23 cellular contexts compared by ENCODE assay signal in the genomic region with DNA sequence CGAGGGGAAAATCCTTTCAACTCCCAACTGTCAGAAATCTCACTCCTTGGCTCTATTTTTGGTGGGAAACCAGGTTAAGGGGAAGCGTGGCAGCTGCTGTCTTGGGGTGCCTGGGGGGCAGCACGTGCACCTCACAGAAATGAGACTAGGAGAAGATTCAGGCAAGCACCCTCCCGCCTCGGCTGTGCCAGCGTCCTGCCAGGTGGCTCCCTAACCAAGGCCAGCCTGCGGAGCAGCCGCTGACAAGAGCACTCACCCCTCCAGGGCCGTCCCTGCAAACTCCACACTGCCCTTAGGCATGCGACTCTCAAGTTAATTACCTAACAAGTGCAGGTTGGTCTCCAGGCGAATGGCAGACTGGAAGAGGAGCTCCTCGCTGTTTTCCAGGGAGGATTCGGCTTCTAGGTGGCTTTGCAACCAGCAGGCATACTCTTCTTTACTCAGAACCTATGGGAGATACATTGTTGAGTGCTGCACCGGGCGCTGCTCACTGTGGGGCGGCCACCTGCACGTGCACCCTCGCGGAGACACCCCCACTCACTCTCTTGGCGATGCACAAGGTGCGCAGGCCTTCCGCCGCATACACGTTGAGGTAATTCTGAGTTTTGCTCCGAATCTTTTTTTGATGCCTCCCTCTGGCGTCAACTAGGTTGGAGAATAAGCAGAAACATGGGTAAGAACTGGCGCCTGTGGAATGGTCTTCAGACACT.
DNase-seq lines count a peak whose midpoint lies in the region; ATAC-seq lines count a peak whose summit lies in the region.
"Had no signal": no experiment of that assay in that cellular context is flagged by ENCODE, and none has a peak within 500 bp of the region (broad histone marks: within the 10 kb centered on the region; RNA-seq: fewer than 3 reads in every experiment).

No MANE protein-coding gene starts in this region.

- H3K4me1 Mint-ChIP-seq in activated T-cell treated with anti-CD3 and anti-CD28 coated beads, Interleukin-2, amount 50 U/mL, for 24 hours (ENCODE audit: low read depth): no peaks in the 10 kb centered on the region
- H3K4me1 Mint-ChIP-seq in T-helper 17 cell: peaks cover 6% of the 10 kb centered on the region

- peak overlapping the region; percentile 50 for H2AK5ac ChIP-seq in neuronal stem cell (ENCODE audit: low read depth, low read length)

- H3K79me1 ChIP-seq in neuronal stem cell (ENCODE audit: low read depth, low read length): no peaks in the 10 kb centered on the region

- H4K91ac ChIP-seq in neuronal stem cell (ENCODE audit: low read depth, low read length, poor library complexity): no peak overlapping the region

- no peak overlapping the region for H3K27ac ChIP-seq in neuronal stem cell (replicated peaks; ENCODE audit: low read length)
- H3K27ac ChIP-seq: BLaER1 treated with 17β-estradiol and CSF1 and Interleukin-3, amounts not matched to agents 10 nM and 100 nM; KMS-11; SJCRH30 had no signal

- H3K4me2 ChIP-seq in neuronal stem cell (ENCODE audit: insufficient read depth, low read length, poor library complexity, severe bottlenecking): no peak overlapping the region
- H3K4me2 ChIP-seq: BLaER1 treated with 17β-estradiol and CSF1 and Interleukin-3, amounts not matched to agents 10 nM and 100 nM; KMS-11 had no signal

- H3K9me3 ChIP-seq in T-helper 17 cell (ENCODE audit: control insufficient read depth, low read length, poor library complexity, severe bottlenecking) (no peaks in the 10 kb centered on the region), neuronal stem cell (replicated peaks in 1 of 2; ENCODE audit: control insufficient read depth in 2 of 2, insufficient read depth in 1 of 2, low read depth in 1 of 2, low read length in 2 of 2) (no peaks in the 10 kb centered on the region)
- H3K9me3 ChIP-seq: BLaER1 treated with 17β-estradiol and CSF1 and Interleukin-3, amounts not matched to agents 10 nM and 100 nM; Caco-2; SJCRH30 had no signal

- H3K9me3 Mint-ChIP-seq in activated T-cell treated with anti-CD3 and anti-CD28 coated beads, Interleukin-2, amount 50 U/mL, for 24 hours: no peaks in the 10 kb centered on the region
- H3K9me3 Mint-ChIP-seq: CD4-positive, alpha-beta memory T cell had no signal

- H3K4me3 ChIP-seq in neuronal stem cell (ENCODE audit: low read length in 2 of 2): no peak overlapping the region
- H3K4me3 ChIP-seq: BLaER1 treated with 17β-estradiol and CSF1 and Interleukin-3, amounts not matched to agents 10 nM and 100 nM; GM12878; SJCRH30 had no signal

- H3K4me3 Mint-ChIP-seq in activated T-cell treated with anti-CD3 and anti-CD28 coated beads, Interleukin-2, amount 50 U/mL, for 24 hours: no peak overlapping the region
- no peak overlapping the region for H3K4me3 Mint-ChIP-seq in T-helper 17 cell
- H3K4me3 Mint-ChIP-seq: CD4-positive, alpha-beta memory T cell had no signal

- WGBS in neuronal stem cell (ENCODE audit: extremely low coverage in 2 of 2, insufficient read length in 2 of 2, insufficient replicate concordance in 1 of 2), 2 donors: no CpG with 5 or more reads among the region's 27 CpGs

- H3K14ac ChIP-seq in neuronal stem cell (ENCODE audit: low read length): no peak overlapping the region

- H4K8ac ChIP-seq in neuronal stem cell (ENCODE audit: low read depth, low read length): no peak overlapping the region

- peaks cover 75% of the 10 kb centered on the region for H3K36me3 Mint-ChIP-seq in activated T-cell treated with anti-CD3 and anti-CD28 coated beads, Interleukin-2, amount 50 U/mL, for 24 hours (ENCODE audit: low read depth)
- peaks cover 4% of the 10 kb centered on the region for H3K36me3 Mint-ChIP-seq in T-helper 17 cell (ENCODE audit: low read depth)

- H3K9ac ChIP-seq in neuronal stem cell (ENCODE audit: low read depth, low read length, poor library complexity): no peak overlapping the region
- H3K9ac ChIP-seq: BLaER1 treated with 17β-estradiol and CSF1 and Interleukin-3, amounts not matched to agents 10 nM and 100 nM; KMS-11 had no signal

- no peaks in the 10 kb centered on the region for H3K27me3 Mint-ChIP-seq in activated T-cell treated with anti-CD3 and anti-CD28 coated beads, Interleukin-2, amount 50 U/mL, for 24 hours
- H3K27me3 Mint-ChIP-seq in T-helper 17 cell: no peaks in the 10 kb centered on the region
- H3K27me3 Mint-ChIP-seq: CD4-positive, alpha-beta memory T cell had no signal

- H3K27me3 ChIP-seq in neuronal stem cell (ENCODE audit: control insufficient read depth in 3 of 3, insufficient read depth in 3 of 3, low read depth in 1 of 3, low read length in 3 of 3): no peaks in the 10 kb centered on the region
- H3K27me3 ChIP-seq: SJCRH30 had no signal

- H3K4me1 ChIP-seq in neuronal stem cell (ENCODE audit: control insufficient read depth in 2 of 2, insufficient read depth in 1 of 2, low read depth in 1 of 2, low read length in 2 of 2): peaks cover 0 to 1% of the 10 kb centered on the region in 2 donors
- H3K4me1 ChIP-seq: BLaER1 treated with 17β-estradiol and CSF1 and Interleukin-3, amounts not matched to agents 10 nM and 100 nM; Caco-2; SJCRH30 had no signal

- no peak overlapping the region for H2BK120ac ChIP-seq in neuronal stem cell (ENCODE audit: low read depth, low read length)

- peak overlapping the region; percentile 44 for H3K18ac ChIP-seq in neuronal stem cell (ENCODE audit: low read length)

- no peaks in the 10 kb centered on the region for H3K36me3 ChIP-seq in neuronal stem cell (replicated peaks in 1 of 2; ENCODE audit: control insufficient read depth in 2 of 2, insufficient read depth in 2 of 2, low read length in 2 of 2)
- H3K36me3 ChIP-seq: SJCRH30 had no signal

- H3K27ac Mint-ChIP-seq in activated T-cell treated with anti-CD3 and anti-CD28 coated beads, Interleukin-2, amount 50 U/mL, for 24 hours: peak overlapping the region; percentile 71
- peak overlapping the region; percentile 27 for H3K27ac Mint-ChIP-seq in T-helper 17 cell

- H2BK5ac ChIP-seq in neuronal stem cell (ENCODE audit: low read length): no peak overlapping the region

- H3K23ac ChIP-seq in neuronal stem cell (ENCODE audit: low read depth, low read length, poor library complexity): no peak overlapping the region

- no peak overlapping the region for H2AFZ ChIP-seq in neuronal stem cell (ENCODE audit: low read length)

- no peak overlapping the region for H2BK15ac ChIP-seq in neuronal stem cell (ENCODE audit: low read length)

- H2BK12ac ChIP-seq in neuronal stem cell (ENCODE audit: low read length): no peak overlapping the region

- ATAC-seq in T-helper 17 cell: no peak
- ATAC-seq in GM18868 (IDR thresholded peaks at IDR 0.05; ENCODE audit: unreplicated experiment): no peak
- ATAC-seq: GM12878, HCT116, Panc1 had no signal

- peak; percentile 20 for DNase-seq in activated T-cell treated with anti-CD3 and anti-CD28 coated beads, Interleukin-2, amount 50 U/mL, for 24 hours
- DNase-seq in activated T-cell treated with anti-CD3 and anti-CD28 coated beads for 4 hours (no peak), T-helper 17 cell (no peak), neuronal stem cell (ENCODE audit: low spot score) (no peak), NCI-H1092 treated with DMSO at 0.1 percent for 48 hours (lab: John Stamatoyannopoulos, UW) (no peak), NCI-H226 (no peak)
- DNase-seq: 8988T; Caco-2; CD4-positive, alpha-beta memory T cell; DMS 273 treated with DMSO at 0.1 percent for 48 hours; DMS79 treated with DMSO at 0.1 percent for 48 hours; NCI-H1417; NCI-H187; NCI-H2227 treated with DMSO at 0.1 percent for 48 hours; NCI-H510A treated with DMSO at 0.1 percent for 48 hours; NCI-H774; SJCRH30 had no signal

- no peak overlapping the region for H3K4ac ChIP-seq in neuronal stem cell (ENCODE audit: low read length)
